In genomic region chr4:173752610-173753009, GRCh38 we compare ENCODE assay signal across 9 cellular contexts.
A peak's percentile ranks its signal among the peaks of the same experiment; 100 is the strongest.
DNase-seq lines count a peak whose midpoint lies in the region; ATAC-seq and TF ChIP-seq lines count a peak whose summit lies in the region.
"Had no signal": no experiment of that assay in that cellular context is flagged by ENCODE, and none has a peak within 500 bp of the region (broad histone marks: within the 10 kb centered on the region; RNA-seq: fewer than 3 reads in every experiment).

No MANE protein-coding gene starts in this region.

- POLR2A ChIA-PET in activated CD4-positive, alpha-beta T cell treated with anti-CD3 and anti-CD28 coated beads, Interleukin-2, amount 10 ng/mL, durations not matched to agents 7 days and 5 days (lab: Charles Lee): no interaction called here

- H3K4me1 ChIP-seq in right lobe of liver: no peaks in the 10 kb centered on the region

- no peaks in the 10 kb centered on the region for H3K27me3 ChIP-seq in right lobe of liver

- TF ChIP-seq POLR2A in right lobe of liver (IDR thresholded peaks at IDR 0.05): no peak

- intact Hi-C loops in right lobe of liver (cut with DNase I): no loop called here

- ATAC-seq in HG03432 (IDR thresholded peaks at IDR 0.05; ENCODE audit: unreplicated experiment): peak; percentile 46
- no peak for ATAC-seq in right lobe of liver
- no peak for ATAC-seq in GM18498 (IDR thresholded peaks at IDR 0.05; ENCODE audit: unreplicated experiment)
- no peak for ATAC-seq in GM18870 (IDR thresholded peaks at IDR 0.05; ENCODE audit: unreplicated experiment)

- 34% methylated on average over 7 of the region's 7 CpGs for WGBS in right lobe of liver (ENCODE audit: insufficient coverage, low coverage, low lambda C conversion rate, missing lambda C conversion rate)

- no peak overlapping the region for H3K27ac ChIP-seq in right lobe of liver

- no peaks in the 10 kb centered on the region for H3K36me3 ChIP-seq in right lobe of liver

- CTCF ChIA-PET in activated CD4-positive, alpha-beta T cell treated with anti-CD3 and anti-CD28 coated beads, Interleukin-2, amount 10 ng/mL, durations not matched to agents 7 days and 5 days (lab: Charles Lee): no interaction called here

- no peak overlapping the region for H3K27ac Mint-ChIP-seq in activated CD4-positive, alpha-beta T cell treated with anti-CD3 and anti-CD28 coated beads, Interleukin-2, amount 10 ng/mL, durations not matched to agents 7 days and 5 days
- H3K27ac Mint-ChIP-seq: B cell had no signal

- no peaks in the 10 kb centered on the region for H3K27me3 Mint-ChIP-seq in activated CD4-positive, alpha-beta T cell treated with anti-CD3 and anti-CD28 coated beads, Interleukin-2, amount 10 ng/mL, durations not matched to agents 7 days and 5 days
- H3K27me3 Mint-ChIP-seq: B cell had no signal

- peak; percentile 18 to 48 for DNase-seq in NCI-H446 (lab: John Stamatoyannopoulos, UW)
- DNase-seq in NCI-H446 treated with DMSO at 0.1 percent for 48 hours (lab: John Stamatoyannopoulos, UW): no peak
- DNase-seq in activated CD4-positive, alpha-beta T cell treated with anti-CD3 and anti-CD28 coated beads, Interleukin-2, amount 10 ng/mL, durations not matched to agents 7 days and 5 days: peak; percentile 39
- no peak for DNase-seq in right lobe of liver
- no peak for DNase-seq in GOT3 (lab: John Stamatoyannopoulos, UW)

- peak in 3 of 4 donors; percentile 27 to 37 (median 29) for TF ChIP-seq CTCF in right lobe of liver (IDR thresholded peaks at IDR 0.05)

- no peaks in the 10 kb centered on the region for H3K36me3 Mint-ChIP-seq in activated CD4-positive, alpha-beta T cell treated with anti-CD3 and anti-CD28 coated beads, Interleukin-2, amount 10 ng/mL, durations not matched to agents 7 days and 5 days (ENCODE audit: low read depth)

- no peaks in the 10 kb centered on the region for H3K9me3 ChIP-seq in right lobe of liver

- H3K4me1 Mint-ChIP-seq in activated CD4-positive, alpha-beta T cell treated with anti-CD3 and anti-CD28 coated beads, Interleukin-2, amount 10 ng/mL, durations not matched to agents 7 days and 5 days: no peaks in the 10 kb centered on the region
- H3K4me1 Mint-ChIP-seq: B cell had no signal

- no peaks in the 10 kb centered on the region for H3K9me3 Mint-ChIP-seq in activated CD4-positive, alpha-beta T cell treated with anti-CD3 and anti-CD28 coated beads, Interleukin-2, amount 10 ng/mL, durations not matched to agents 7 days and 5 days

- no peak overlapping the region for H3K4me3 Mint-ChIP-seq in activated CD4-positive, alpha-beta T cell treated with anti-CD3 and anti-CD28 coated beads, Interleukin-2, amount 10 ng/mL, durations not matched to agents 7 days and 5 days
- H3K4me3 Mint-ChIP-seq: B cell had no signal

- no peak overlapping the region for H3K4me3 ChIP-seq in right lobe of liver

Comparison
In these comparisons a context has a peak if more than half of its experiments do, and no peak if none do; other contexts are left out.
1. DNase-seq: peak in NCI-H446 (2 of 2) and activated CD4-positive, alpha-beta T cell treated with anti-CD3 and anti-CD28 coated beads, Interleukin-2, amount 10 ng/mL, durations not matched to agents 7 days and 5 days (single experiment); none in NCI-H446 treated with DMSO at 0.1 percent for 48 hours (single experiment), right lobe of liver (0 of 3) and GOT3 (single experiment).